In the genomic region with DNA sequence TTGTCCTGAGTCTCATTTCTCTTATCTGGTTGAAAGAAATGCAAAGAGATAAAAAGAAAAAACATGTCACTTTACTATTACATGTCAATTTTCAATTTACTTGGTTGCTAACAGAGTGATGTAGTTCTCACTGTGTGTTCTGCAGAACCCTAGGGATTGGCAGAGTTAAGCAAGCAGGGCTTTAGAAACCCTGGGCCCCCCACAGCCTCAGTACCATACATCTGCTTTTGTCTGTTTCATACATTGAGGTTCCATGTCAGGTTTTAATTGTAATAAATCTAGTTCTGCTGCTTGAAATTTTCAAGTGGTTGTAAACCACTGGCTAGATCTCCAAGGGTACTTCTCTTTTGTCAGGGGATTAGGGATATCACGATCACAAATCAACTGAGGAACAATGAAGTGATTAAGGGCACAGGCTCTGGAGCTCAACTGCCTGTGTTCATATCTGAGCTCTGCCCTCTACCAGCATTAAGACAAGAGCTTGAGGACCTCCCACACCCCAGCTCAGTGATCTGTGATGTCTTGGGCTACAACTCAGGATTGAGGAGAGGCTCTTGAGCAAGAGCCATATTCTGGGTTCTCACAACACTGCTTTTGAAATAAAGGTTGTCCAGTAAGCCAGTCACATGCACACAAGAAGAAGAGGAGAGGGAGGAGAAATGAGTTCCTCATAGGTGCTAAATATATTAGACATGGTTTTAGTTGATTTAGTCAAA, we compare ENCODE assay signal across 20 cellular contexts. TPM values are rescaled to one million over a fixed set of nuclear protein-coding genes. Genes with fewer than 3 reads are reported as not detected.
DNase-seq lines count a peak whose midpoint lies in the region; ATAC-seq, FAIRE-seq and TF ChIP-seq lines count a peak whose summit lies in the region.
"Had no signal": no experiment of that assay in that cellular context is flagged by ENCODE, and none has a peak within 500 bp of the region (broad histone marks: within the 10 kb centered on the region; RNA-seq: fewer than 3 reads in every experiment).

No MANE protein-coding gene starts in this region.

- H3K36me3 ChIP-seq in lower lobe of right lung (no peaks in the 10 kb centered on the region), suprapubic skin (no peaks in the 10 kb centered on the region)
- H3K36me3 ChIP-seq: adrenal gland, cardiac muscle cell, Peyer's patch, thoracic aorta had no signal

- H3K4me1 Mint-ChIP-seq in CD14-positive monocyte = peaks cover 49% of the 10 kb centered on the region
- peaks cover 74% of the 10 kb centered on the region for H3K4me1 Mint-ChIP-seq in activated T-cell treated with anti-CD3 and anti-CD28 coated beads, Interleukin-2, amount 50 U/mL, for 24 hours (ENCODE audit: low read depth)

- peak; percentile 54 for FAIRE-seq in GM12891 (lab: Jason Lieb, UNC)
- FAIRE-seq: keratinocyte had no signal

- WGBS in suprapubic skin = 78% methylated on average over 1 of the region's 1 CpG

- no peak for TF ChIP-seq EP300 in suprapubic skin (IDR thresholded peaks at IDR 0.05)

- peaks cover 0 to 2% (median 0%) of the 10 kb centered on the region in 3 donors for H3K27me3 Mint-ChIP-seq in CD14-positive monocyte (ENCODE audit: low read depth in 3 of 3)
- H3K27me3 Mint-ChIP-seq in activated T-cell treated with anti-CD3 and anti-CD28 coated beads, Interleukin-2, amount 50 U/mL, for 24 hours = no peaks in the 10 kb centered on the region

- DNase-seq in CD14-positive monocyte (ENCODE audit: low spot score) (no peak), GM12891 (ENCODE audit: insufficient read length, low spot score) (no peak), NOMO-1 (lab: John Stamatoyannopoulos, UW; ENCODE audit: unreplicated experiment in 2 of 2) (peak; percentile 81 to 91), lower lobe of right lung (no peak), suprapubic skin (ENCODE audit: low spot score in 2 of 2) (no peak)
- no peak for DNase-seq in stimulated activated CD4-positive, alpha-beta T cell treated with anti-CD3 and anti-CD28 coated beads, Interleukin-12 subunit alpha, Interleukin-12 subunit beta, amount 100 ng/mL, for 4 hours
- no peak for DNase-seq in activated T-cell treated with anti-CD3 and anti-CD28 coated beads, Interleukin-2, amount 50 U/mL, for 24 hours
- DNase-seq: adrenal gland; DMS 273 treated with DMSO at 0.1 percent for 48 hours; effector CD4-positive, alpha-beta T cell; midbrain; NCI-H1436; NCI-H510A; Peyer's patch; stimulated activated CD4-positive, alpha-beta T cell treated with anti-CD3 and anti-CD28 coated beads, Interleukin-4, amount 100 ng/mL, for 1 hour had no signal

- TF ChIP-seq POLR2A in GM12891 (IDR thresholded peaks at IDR 0.05; ENCODE audit: low read depth, low read length) (no peak), suprapubic skin (IDR thresholded peaks at IDR 0.05) (no peak)

- H3K4me3 ChIP-seq in lower lobe of right lung (no peak overlapping the region), suprapubic skin (no peak overlapping the region)
- H3K4me3 ChIP-seq: adrenal gland, cardiac muscle cell, Peyer's patch, thoracic aorta had no signal

- no peaks in the 10 kb centered on the region for H3K9me3 Mint-ChIP-seq in CD14-positive monocyte
- no peaks in the 10 kb centered on the region for H3K9me3 Mint-ChIP-seq in activated T-cell treated with anti-CD3 and anti-CD28 coated beads, Interleukin-2, amount 50 U/mL, for 24 hours
- H3K9me3 Mint-ChIP-seq: activated T-helper 2 cell treated with anti-CD3 and anti-CD28 coated beads, Interferon-gamma antibody, Interleukin-2, Interleukin-4, amounts not matched to agents 10 μg/mL and 5 μg/mL and 100 μg/mL, durations not matched to agents 14 hours and 24 hours and 36 hours had no signal

- intact Hi-C loops in CD14-positive monocyte (cut with micrococcal nuclease) = no loop called here
- intact Hi-C loops in lower lobe of right lung (cut with DNase I) = no loop called here

- ATAC-seq in lower lobe of right lung (peak; percentile 63 to 69), GM21381 (IDR thresholded peaks at IDR 0.05; ENCODE audit: unreplicated experiment) (no peak)

- H3K27ac Mint-ChIP-seq in CD14-positive monocyte = peak overlapping the region; percentile 88 to 97 (median 94)
- no peak overlapping the region for H3K27ac Mint-ChIP-seq in activated T-cell treated with anti-CD3 and anti-CD28 coated beads, Interleukin-2, amount 50 U/mL, for 24 hours
- H3K27ac Mint-ChIP-seq: activated T-helper 2 cell treated with anti-CD3 and anti-CD28 coated beads, Interferon-gamma antibody, Interleukin-2, Interleukin-4, amounts not matched to agents 10 μg/mL and 5 μg/mL and 100 μg/mL, durations not matched to agents 14 hours and 24 hours and 36 hours had no signal

- peaks cover 14% of the 10 kb centered on the region for H3K4me1 ChIP-seq in lower lobe of right lung
- H3K4me1 ChIP-seq in suprapubic skin = peaks cover 11% of the 10 kb centered on the region
- H3K4me1 ChIP-seq: adrenal gland, Peyer's patch had no signal

- H3K36me3 Mint-ChIP-seq in CD14-positive monocyte = no peaks in the 10 kb centered on the region
- H3K36me3 Mint-ChIP-seq in activated T-cell treated with anti-CD3 and anti-CD28 coated beads, Interleukin-2, amount 50 U/mL, for 24 hours (ENCODE audit: low read depth) = no peaks in the 10 kb centered on the region

- H3K27me3 ChIP-seq in lower lobe of right lung (ENCODE audit: low read depth) = no peaks in the 10 kb centered on the region
- no peaks in the 10 kb centered on the region for H3K27me3 ChIP-seq in suprapubic skin
- H3K27me3 ChIP-seq: adrenal gland, cardiac muscle cell, Peyer's patch had no signal

- TF ChIP-seq CTCF in CD14-positive monocyte (IDR thresholded peaks at IDR 0.05) (no peak), lower lobe of right lung (IDR thresholded peaks at IDR 0.05) (no peak), suprapubic skin (IDR thresholded peaks at IDR 0.05) (no peak)

- H3K4me3 Mint-ChIP-seq in CD14-positive monocyte = peak overlapping the region in 1 of 2 donors; percentile 62
- no peak overlapping the region for H3K4me3 Mint-ChIP-seq in activated T-cell treated with anti-CD3 and anti-CD28 coated beads, Interleukin-2, amount 50 U/mL, for 24 hours

- no peak overlapping the region for H3K27ac ChIP-seq in lower lobe of right lung
- no peak overlapping the region for H3K27ac ChIP-seq in suprapubic skin
- H3K27ac ChIP-seq: adrenal gland, cardiac muscle cell, Peyer's patch, thoracic aorta had no signal

- H3K9me3 ChIP-seq in lower lobe of right lung (no peaks in the 10 kb centered on the region), suprapubic skin (no peaks in the 10 kb centered on the region)
- H3K9me3 ChIP-seq: adrenal gland, Peyer's patch, thoracic aorta had no signal

TF ChIP-seq in GM12891, 5 proteins besides CTCF, POLR2A, EP300 and RAD21:
- TF ChIP-seq POU2F2 (IDR thresholded peaks at IDR 0.05; ENCODE audit: low read depth, low read length) (no peak), SPI1 (IDR thresholded peaks at IDR 0.05; ENCODE audit: low read depth, low read length) (no peak), PAX5 (IDR thresholded peaks at IDR 0.05; ENCODE audit: insufficient read depth, low read length, severe bottlenecking) (no peak), POLR2AphosphoS5 (IDR thresholded peaks at IDR 0.05; ENCODE audit: low read depth, low read length) (no peak), TAF1 (IDR thresholded peaks at IDR 0.05; ENCODE audit: low read depth, low read length) (no peak)

RNA-seq across cellular contexts. Expression of gene SORL1, which starts 16.2 kb away (rescaled TPM):
- 10 to 100 TPM; 52.5 to 59.4 TPM for polyA plus RNA-seq in CD14-positive monocyte
- 49.9 TPM for polyA plus RNA-seq in GM12891 (2012; ENCODE audit: low read depth, missing spikeins)
- total RNA-seq in lower lobe of right lung (74.0 TPM), suprapubic skin (10 to 100 TPM; 12.1 to 42.8 (median 21.0) TPM)

Comparison
In these comparisons a context has a peak if more than half of its experiments do, and no peak if none do; other contexts are left out.
1. DNase-seq: peak in NOMO-1 (2 of 2); none in CD14-positive monocyte (single experiment), GM12891 (single experiment), lower lobe of right lung (single experiment), stimulated activated CD4-positive, alpha-beta T cell treated with anti-CD3 and anti-CD28 coated beads, Interleukin-12 subunit alpha, Interleukin-12 subunit beta, amount 100 ng/mL, for 4 hours (single experiment), suprapubic skin (0 of 2) and activated T-cell treated with anti-CD3 and anti-CD28 coated beads, Interleukin-2, amount 50 U/mL, for 24 hours (single experiment).